Comparison of ENCODE assay signal across 11 cellular contexts in genomic region chr16:28136751-28137434, GRCh38.
DNase-seq lines count a peak whose midpoint lies in the region; FAIRE-seq and TF ChIP-seq lines count a peak whose summit lies in the region.
"Had no signal": no experiment of that assay in that cellular context is flagged by ENCODE, and none has a peak within 500 bp of the region (broad histone marks: within the 10 kb centered on the region; RNA-seq: fewer than 3 reads in every experiment).

No MANE protein-coding gene starts in this region.

- H3K36me3 ChIP-seq in thymus (ENCODE audit: control insufficient read depth, insufficient read depth) (peaks cover 28% of the 10 kb centered on the region), kidney (ENCODE audit: control insufficient read depth in 1 of 2, insufficient read depth in 2 of 2, low read length in 2 of 2) (peaks cover 18 to 36% of the 10 kb centered on the region in 2 donors)

- DNase-seq in stimulated activated CD4-positive, alpha-beta T cell treated with anti-CD3 and anti-CD28 coated beads, TNF-alpha, amount 100 ng/mL, for 4 hours (ENCODE audit: low read depth in 3 of 3) = peak in 2 of 3 experiments; percentile 8 to 10
- DNase-seq in stimulated activated CD4-positive, alpha-beta T cell treated with anti-CD3 and anti-CD28 coated beads, Interleukin-2, amount 100 ng/mL, for 48 hours = no peak
- DNase-seq in activated gamma-delta T cell treated with anti-CD3 and anti-CD28 coated beads, Interleukin-2, amount 50 U/mL, for 16 hours (ENCODE audit: low read depth) = peak; percentile 13
- DNase-seq in frontal cortex (ENCODE audit: low spot score in 2 of 2) (peak; percentile 10 to 32), kidney (no peak), NCI-H2029 treated with DMSO at 0.1 percent for 48 hours (lab: John Stamatoyannopoulos, UW) (no peak), NAMALWA (ENCODE audit: low spot score) (no peak)
- DNase-seq: NCI-H187, SJCRH30 had no signal

- H3K27ac ChIP-seq in thymus (ENCODE audit: low read depth) (peak overlapping the region; percentile 56), kidney (ENCODE audit: low read depth in 2 of 2, low read length in 2 of 2) (no peak overlapping the region)
- H3K27ac ChIP-seq: C4-2B, SJCRH30 had no signal

- intact Hi-C loops in kidney (cut with DNase I) = no loop called here

- 86% methylated on average over 6 of the region's 6 CpGs for WGBS in thymus

- H3K9ac ChIP-seq in kidney (ENCODE audit: low read length in 2 of 2) = no peak overlapping the region

- no peak for TF ChIP-seq CTCF in kidney (IDR thresholded peaks at IDR 0.05; ENCODE audit: borderline replicate concordance, extremely low read depth, insufficient read depth)

- H3K27me3 ChIP-seq in thymus (ENCODE audit: control insufficient read depth, insufficient read depth) = no peaks in the 10 kb centered on the region
- H3K27me3 ChIP-seq: SJCRH30 had no signal

- H3K4me1 ChIP-seq in thymus (ENCODE audit: control insufficient read depth, insufficient read depth, low read length) = peaks cover 16% of the 10 kb centered on the region
- no peaks in the 10 kb centered on the region for H3K4me1 ChIP-seq in kidney (ENCODE audit: control insufficient read depth in 1 of 2, insufficient read depth in 1 of 2, low read depth in 1 of 2, low read length in 2 of 2)
- H3K4me1 ChIP-seq: SJCRH30 had no signal

- H3K9me3 ChIP-seq in thymus (ENCODE audit: control insufficient read depth) = no peaks in the 10 kb centered on the region
- H3K9me3 ChIP-seq in kidney (ENCODE audit: control insufficient read depth in 1 of 2, low read length in 2 of 2) = no peaks in the 10 kb centered on the region
- H3K9me3 ChIP-seq: SJCRH30 had no signal

- H3K4me3 ChIP-seq in thymus (ENCODE audit: low read length) = no peak overlapping the region
- H3K4me3 ChIP-seq in kidney (ENCODE audit: low read length in 2 of 2) = no peak overlapping the region
- H3K4me3 ChIP-seq: SJCRH30 had no signal

- FAIRE-seq in frontal cortex (lab: Jason Lieb, UNC) = no peak
- no peak for FAIRE-seq in kidney (lab: Jason Lieb, UNC)

Comparison
In these comparisons a context has a peak if more than half of its experiments do, and no peak if none do; other contexts are left out.
1. DNase-seq: peak in stimulated activated CD4-positive, alpha-beta T cell treated with anti-CD3 and anti-CD28 coated beads, TNF-alpha, amount 100 ng/mL, for 4 hours (2 of 3), activated gamma-delta T cell treated with anti-CD3 and anti-CD28 coated beads, Interleukin-2, amount 50 U/mL, for 16 hours (single experiment) and frontal cortex (2 of 2); none in stimulated activated CD4-positive, alpha-beta T cell treated with anti-CD3 and anti-CD28 coated beads, Interleukin-2, amount 100 ng/mL, for 48 hours (0 of 2), kidney (single experiment), NCI-H2029 treated with DMSO at 0.1 percent for 48 hours (single experiment) and NAMALWA (single experiment).